16 cellular contexts compared by ENCODE assay signal in the genomic region with DNA sequence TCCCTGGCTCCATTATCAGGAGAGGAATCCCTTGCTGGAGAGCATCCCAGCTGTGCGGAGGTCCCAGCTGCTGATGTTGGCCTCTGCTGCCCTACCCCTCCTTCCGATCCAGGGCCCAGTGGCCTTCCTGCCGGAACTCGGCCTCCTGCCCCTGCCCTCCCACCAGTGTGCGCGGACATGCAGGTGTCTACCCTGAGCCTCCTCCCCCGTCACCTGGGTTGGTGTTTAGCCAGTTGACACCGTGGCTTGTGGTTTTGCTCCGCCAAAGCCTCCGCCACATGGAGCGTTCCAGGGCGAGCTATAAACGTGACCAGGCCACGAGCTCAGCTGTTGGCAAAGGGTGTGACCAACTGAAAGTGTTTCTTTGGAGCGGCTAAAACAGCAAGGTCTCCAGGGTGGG.
A peak's percentile ranks its signal among the peaks of the same experiment; 100 is the strongest.
DNase-seq lines count a peak whose midpoint lies in the region; ATAC-seq and TF ChIP-seq lines count a peak whose summit lies in the region.
"Had no signal": no experiment of that assay in that cellular context is flagged by ENCODE, and none has a peak within 500 bp of the region (broad histone marks: within the 10 kb centered on the region; RNA-seq: fewer than 3 reads in every experiment).

No MANE protein-coding gene starts in this region.

- no peak for ATAC-seq in natural killer cell treated with Interleukin-12 subunit alpha and Interleukin-12 subunit beta and Interleukin-15 and Interleukin-18, amount 100 ng/mL, for 72 hours
- ATAC-seq in natural killer cell (no peak), HG03378 (IDR thresholded peaks at IDR 0.05; ENCODE audit: unreplicated experiment) (no peak), GM19324 (IDR thresholded peaks at IDR 0.05; ENCODE audit: low FRiP score, unreplicated experiment) (no peak)
- ATAC-seq in activated naive CD4-positive, alpha-beta T cell treated with anti-CD3 and anti-CD28 coated beads, Interleukin-2, amount 50 U/mL, for 72 hours, result peak in 1 of 2 donors; percentile 3
- ATAC-seq in stimulated activated naive CD8-positive, alpha-beta T cell treated with anti-CD3 and anti-CD28 coated beads, Interleukin-15, amount 100 ng/mL, for 72 hours, result no peak
- ATAC-seq: left cardiac atrium had no signal

- no peak for TF ChIP-seq CTCF in natural killer cell (IDR thresholded peaks at IDR 0.05)

- peak overlapping the region; percentile 80 to 89 for H3K27ac Mint-ChIP-seq in natural killer cell treated with Interleukin-12 subunit alpha and Interleukin-12 subunit beta and Interleukin-15 and Interleukin-18, amount 100 ng/mL, for 72 hours
- H3K27ac Mint-ChIP-seq in natural killer cell, result no peak overlapping the region
- peak overlapping the region; percentile 99 to 100 for H3K27ac Mint-ChIP-seq in activated naive CD4-positive, alpha-beta T cell treated with anti-CD3 and anti-CD28 coated beads, Interleukin-2, amount 50 U/mL, for 72 hours
- H3K27ac Mint-ChIP-seq in stimulated activated naive CD8-positive, alpha-beta T cell treated with anti-CD3 and anti-CD28 coated beads, Interleukin-15, amount 100 ng/mL, for 72 hours, result peak overlapping the region; percentile 94 to 98
- H3K27ac Mint-ChIP-seq: nephron progenitor cell had no signal

- no peak for DNase-seq in natural killer cell treated with Interleukin-12 subunit alpha and Interleukin-12 subunit beta and Interleukin-15 and Interleukin-18, amount 100 ng/mL, for 72 hours (ENCODE audit: low spot score)
- DNase-seq in natural killer cell (no peak), RPMI8226 (peak; percentile 18), foreskin melanocyte (no peak)
- no peak for DNase-seq in activated naive CD4-positive, alpha-beta T cell treated with anti-CD3 and anti-CD28 coated beads, Interleukin-2, amount 50 U/mL, for 72 hours (ENCODE audit: low spot score in 2 of 2)
- peak in 1 of 2 donors; percentile 55 for DNase-seq in stimulated activated naive CD8-positive, alpha-beta T cell treated with anti-CD3 and anti-CD28 coated beads, Interleukin-15, amount 100 ng/mL, for 72 hours
- DNase-seq: aorta, esophagus squamous epithelium, left cardiac atrium, mesendoderm, NCI-H1105 treated with DMSO at 0.1 percent for 48 hours, NCI-H524 treated with DMSO at 0.1 percent for 48 hours, nephron progenitor cell, posterior cingulate gyrus had no signal

- peaks cover 0 to 9% of the 10 kb centered on the region in 2 donors for H3K27me3 Mint-ChIP-seq in natural killer cell treated with Interleukin-12 subunit alpha and Interleukin-12 subunit beta and Interleukin-15 and Interleukin-18, amount 100 ng/mL, for 72 hours
- peaks cover 5 to 6% of the 10 kb centered on the region in 2 donors for H3K27me3 Mint-ChIP-seq in natural killer cell (ENCODE audit: low read depth in 2 of 2)
- H3K27me3 Mint-ChIP-seq in stimulated activated naive CD8-positive, alpha-beta T cell treated with anti-CD3 and anti-CD28 coated beads, Interleukin-15, amount 100 ng/mL, for 72 hours, result no peaks in the 10 kb centered on the region

- intact Hi-C loops in natural killer cell (cut with micrococcal nuclease), result no loop called here

- no peak overlapping the region for H3K4me3 Mint-ChIP-seq in natural killer cell treated with Interleukin-12 subunit alpha and Interleukin-12 subunit beta and Interleukin-15 and Interleukin-18, amount 100 ng/mL, for 72 hours
- no peak overlapping the region for H3K4me3 Mint-ChIP-seq in natural killer cell
- peak overlapping the region; percentile 59 to 66 for H3K4me3 Mint-ChIP-seq in stimulated activated naive CD8-positive, alpha-beta T cell treated with anti-CD3 and anti-CD28 coated beads, Interleukin-15, amount 100 ng/mL, for 72 hours
- H3K4me3 Mint-ChIP-seq: nephron progenitor cell had no signal

- peaks cover 2% of the 10 kb centered on the region for H3K9me3 Mint-ChIP-seq in natural killer cell treated with Interleukin-12 subunit alpha and Interleukin-12 subunit beta and Interleukin-15 and Interleukin-18, amount 100 ng/mL, for 72 hours
- no peaks in the 10 kb centered on the region for H3K9me3 Mint-ChIP-seq in natural killer cell
- peaks cover 4 to 12% of the 10 kb centered on the region in 2 donors for H3K9me3 Mint-ChIP-seq in activated naive CD4-positive, alpha-beta T cell treated with anti-CD3 and anti-CD28 coated beads, Interleukin-2, amount 50 U/mL, for 72 hours
- H3K9me3 Mint-ChIP-seq in stimulated activated naive CD8-positive, alpha-beta T cell treated with anti-CD3 and anti-CD28 coated beads, Interleukin-15, amount 100 ng/mL, for 72 hours, result no peaks in the 10 kb centered on the region
- H3K9me3 Mint-ChIP-seq: nephron progenitor cell had no signal

- H3K36me3 Mint-ChIP-seq in natural killer cell treated with Interleukin-12 subunit alpha and Interleukin-12 subunit beta and Interleukin-15 and Interleukin-18, amount 100 ng/mL, for 72 hours, result peaks cover 17% of the 10 kb centered on the region
- H3K36me3 Mint-ChIP-seq in natural killer cell, result peaks cover 8% of the 10 kb centered on the region
- H3K36me3 Mint-ChIP-seq in activated naive CD4-positive, alpha-beta T cell treated with anti-CD3 and anti-CD28 coated beads, Interleukin-2, amount 50 U/mL, for 72 hours, result peaks cover 30 to 58% of the 10 kb centered on the region in 2 donors

- peaks cover 26 to 28% of the 10 kb centered on the region in 2 donors for H3K4me1 Mint-ChIP-seq in natural killer cell treated with Interleukin-12 subunit alpha and Interleukin-12 subunit beta and Interleukin-15 and Interleukin-18, amount 100 ng/mL, for 72 hours (ENCODE audit: low read depth in 2 of 2)
- peaks cover 24 to 32% of the 10 kb centered on the region in 2 donors for H3K4me1 Mint-ChIP-seq in natural killer cell
- peaks cover 100% of the 10 kb centered on the region for H3K4me1 Mint-ChIP-seq in stimulated activated naive CD8-positive, alpha-beta T cell treated with anti-CD3 and anti-CD28 coated beads, Interleukin-15, amount 100 ng/mL, for 72 hours

Comparison
In these comparisons a context has a peak if more than half of its experiments do, and no peak if none do; other contexts are left out.
1. H3K27ac Mint-ChIP-seq: peak in natural killer cell treated with Interleukin-12 subunit alpha and Interleukin-12 subunit beta and Interleukin-15 and Interleukin-18, amount 100 ng/mL, for 72 hours (2 of 2), activated naive CD4-positive, alpha-beta T cell treated with anti-CD3 and anti-CD28 coated beads, Interleukin-2, amount 50 U/mL, for 72 hours (2 of 2) and stimulated activated naive CD8-positive, alpha-beta T cell treated with anti-CD3 and anti-CD28 coated beads, Interleukin-15, amount 100 ng/mL, for 72 hours (2 of 2); none in natural killer cell (0 of 2).
2. H3K4me3 Mint-ChIP-seq: peak in stimulated activated naive CD8-positive, alpha-beta T cell treated with anti-CD3 and anti-CD28 coated beads, Interleukin-15, amount 100 ng/mL, for 72 hours (2 of 2); none in natural killer cell treated with Interleukin-12 subunit alpha and Interleukin-12 subunit beta and Interleukin-15 and Interleukin-18, amount 100 ng/mL, for 72 hours (single experiment) and natural killer cell (single experiment).